ENCODE assay signal across 23 cellular contexts in the genomic region with DNA sequence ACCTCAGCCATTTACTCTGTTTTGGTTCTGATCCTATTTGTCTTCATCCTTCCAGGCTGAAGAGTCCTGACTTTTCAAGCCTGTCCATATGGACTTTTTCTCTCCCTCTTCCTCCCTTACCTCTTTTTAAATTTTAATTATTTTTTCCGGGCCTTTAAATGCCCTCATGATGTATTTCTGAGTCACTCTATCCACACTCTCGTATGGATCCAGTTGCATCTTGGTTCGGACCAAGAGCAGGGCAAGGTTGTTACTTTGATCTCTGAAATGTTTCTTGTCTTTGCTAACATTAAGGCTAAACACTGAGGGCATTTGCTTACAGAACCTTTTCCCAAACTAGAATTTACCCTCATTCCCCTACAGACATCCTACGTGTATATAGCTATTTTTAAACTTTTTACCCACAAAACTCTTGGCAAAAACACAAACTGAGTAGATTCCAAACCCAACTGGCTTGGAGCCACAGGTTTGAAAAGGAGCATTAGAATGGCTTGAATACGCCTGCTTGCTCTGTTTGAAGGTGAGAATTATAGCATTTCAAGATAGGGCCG. TPM values are rescaled to one million over a fixed set of nuclear protein-coding genes. Genes with fewer than 3 reads are reported as not detected.
DNase-seq lines count a peak whose midpoint lies in the region; ATAC-seq and TF ChIP-seq lines count a peak whose summit lies in the region.
"Had no signal": no experiment of that assay in that cellular context is flagged by ENCODE, and none has a peak within 500 bp of the region (broad histone marks: within the 10 kb centered on the region; RNA-seq: fewer than 3 reads in every experiment).

No MANE protein-coding gene starts in this region.

- no peak for TF ChIP-seq CTCF in right atrium auricular region (IDR thresholded peaks at IDR 0.05)

- H3K79me2 ChIP-seq in ACC112 (ENCODE audit: control insufficient read depth, insufficient read depth, low read length, unreplicated experiment) = no peaks in the 10 kb centered on the region

- H2AFZ ChIP-seq in ACC112 (ENCODE audit: low read length, unreplicated experiment) = peak overlapping the region; percentile 28

- H3K36me3 ChIP-seq in ACC112 (ENCODE audit: insufficient read depth, low read length) (no peaks in the 10 kb centered on the region), right atrium auricular region (no peaks in the 10 kb centered on the region)
- H3K36me3 ChIP-seq: spleen had no signal

- H3K27me3 ChIP-seq in ACC112 (ENCODE audit: insufficient read depth, low read length) = no peaks in the 10 kb centered on the region
- H3K27me3 ChIP-seq in right atrium auricular region = no peaks in the 10 kb centered on the region
- H3K27me3 ChIP-seq: spleen had no signal

- no peak for ATAC-seq in GM18873 (IDR thresholded peaks at IDR 0.05; ENCODE audit: low FRiP score, unreplicated experiment)
- ATAC-seq: activated CD8-positive, alpha-beta memory T cell treated with anti-CD3 and anti-CD28 coated beads, Interleukin-2, amount 10 ng/mL, durations not matched to agents 7 days and 5 days had no signal

- H3K4me3 ChIP-seq in ACC112 (ENCODE audit: low read depth, low read length) (no peak overlapping the region), right atrium auricular region (no peak overlapping the region)
- H3K4me3 ChIP-seq: spleen had no signal

- H3K9me3 ChIP-seq in right atrium auricular region = no peaks in the 10 kb centered on the region
- H3K9me3 ChIP-seq: spleen had no signal

- DNase-seq in HCEC 1CT (peak; percentile 6), cerebellar cortex (ENCODE audit: low spot score) (peak; percentile 22), right atrium auricular region (ENCODE audit: low spot score) (no peak), NCI-H2029 treated with DMSO at 0.1 percent for 48 hours (lab: John Stamatoyannopoulos, UW) (no peak), NCI-H82 treated with DMSO at 0.1 percent for 48 hours (lab: John Stamatoyannopoulos, UW; ENCODE audit: unreplicated experiment) (no peak), glomerular visceral epithelial cell (ENCODE audit: extremely low spot score) (no peak)
- DNase-seq: activated CD4-positive, alpha-beta T cell treated with anti-CD3 and anti-CD28 coated beads for 48 hours; activated CD8-positive, alpha-beta memory T cell treated with anti-CD3 and anti-CD28 coated beads, Interleukin-2, amount 10 ng/mL, durations not matched to agents 7 days and 5 days; CD4-positive, alpha-beta memory T cell; KG1; mesendoderm; NCI-H1048; NCI-H2081 treated with DMSO at 0.1 percent for 48 hours; NCI-H510A; nephron progenitor cell; spleen; stimulated activated CD8-positive, alpha-beta memory T cell treated with anti-CD3 and anti-CD28 coated beads, Interleukin-4, amount 100 ng/mL, for 48 hours had no signal

- no peak overlapping the region for H3K27ac ChIP-seq in ACC112 (ENCODE audit: low read depth, low read length)
- H3K27ac ChIP-seq in right atrium auricular region = peak overlapping the region; percentile 18 to 52
- H3K27ac ChIP-seq: RWPE1, spleen had no signal

- peaks cover 7% of the 10 kb centered on the region for H3K4me1 ChIP-seq in ACC112 (ENCODE audit: control insufficient read depth, insufficient read depth, low read length, unreplicated experiment)
- peaks cover 0 to 13% of the 10 kb centered on the region in 2 donors for H3K4me1 ChIP-seq in right atrium auricular region
- H3K4me1 ChIP-seq: spleen had no signal

RNA-seq across cellular contexts. Expression of a gene that starts 47.4 kb away (rescaled TPM):
- total RNA-seq in right atrium auricular region = not detected
- total RNA-seq: A673; activated CD8-positive, alpha-beta memory T cell treated with anti-CD3 and anti-CD28 coated beads, Interleukin-2, amount 10 ng/mL, durations not matched to agents 7 days and 5 days; CD4-positive, alpha-beta memory T cell; kidney epithelial cell; posterior vena cava had no signal

Comparison
In these comparisons a context has a peak if more than half of its experiments do, and no peak if none do; other contexts are left out.
1. DNase-seq: peak in HCEC 1CT (single experiment) and cerebellar cortex (single experiment); none in right atrium auricular region (single experiment), NCI-H2029 treated with DMSO at 0.1 percent for 48 hours (single experiment), NCI-H82 treated with DMSO at 0.1 percent for 48 hours (single experiment) and glomerular visceral epithelial cell (single experiment).